ENCODE assay signal across 4 cellular contexts in genomic region chr9:11469745-11470144, GRCh38.
A peak's percentile ranks its signal among the peaks of the same experiment; 100 is the strongest.
TF ChIP-seq lines count a peak whose summit lies in the region.

No MANE protein-coding gene starts in this region.

TF ChIP-seq in HepG2, 621 proteins besides CTCF, POLR2A, EP300 and RAD21:
- peak; percentile 68; the same call in 1 of the 2 replicates for TF ChIP-seq MAFF (IDR thresholded peaks at IDR 0.05; ENCODE audit: low read depth, low read length)
- peak; percentile 72 to 75 for TF ChIP-seq MAFK (conservative IDR thresholded peaks at IDR 0.05 in 1 of 2, IDR thresholded peaks at IDR 0.05 in 1 of 2; ENCODE audit: low read length in 2 of 2)
- no peak for TF ChIP-seq LBX2 (CRISPR knock-in tag; IDR thresholded peaks at IDR 0.05; ENCODE audit: borderline replicate concordance)

TF ChIP-seq in A549, 52 proteins besides CTCF, POLR2A, EP300 and RAD21:
- TF ChIP-seq, protein P1, sequence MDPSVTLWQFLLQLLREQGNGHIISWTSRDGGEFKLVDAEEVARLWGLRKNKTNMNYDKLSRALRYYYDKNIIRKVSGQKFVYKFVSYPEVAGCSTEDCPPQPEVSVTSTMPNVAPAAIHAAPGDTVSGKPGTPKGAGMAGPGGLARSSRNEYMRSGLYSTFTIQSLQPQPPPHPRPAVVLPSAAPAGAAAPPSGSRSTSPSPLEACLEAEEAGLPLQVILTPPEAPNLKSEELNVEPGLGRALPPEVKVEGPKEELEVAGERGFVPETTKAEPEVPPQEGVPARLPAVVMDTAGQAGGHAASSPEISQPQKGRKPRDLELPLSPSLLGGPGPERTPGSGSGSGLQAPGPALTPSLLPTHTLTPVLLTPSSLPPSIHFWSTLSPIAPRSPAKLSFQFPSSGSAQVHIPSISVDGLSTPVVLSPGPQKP (IDR thresholded peaks at IDR 0.05; ENCODE audit: low read depth, low read length) = no peak
- TF ChIP-seq MAFK (IDR thresholded peaks at IDR 0.05; ENCODE audit: partially characterized antibody) (peak; percentile 52), RFX5 (IDR thresholded peaks at IDR 0.05) (no peak)
TF ChIP-seq in A549: peak in this region for 1.

TF ChIP-seq in IMR-90, 13 proteins besides CTCF, POLR2A, EP300 and RAD21:
- TF ChIP-seq MAFK (IDR thresholded peaks at IDR 0.05; ENCODE audit: low read depth, low read length) (peak; percentile 63), RCOR1 (IDR thresholded peaks at IDR 0.05; ENCODE audit: insufficient replicate concordance, low read length) (no peak)

TF ChIP-seq in K562, 482 proteins besides CTCF, POLR2A, EP300 and RAD21:
- TF ChIP-seq ZNF316 (IDR thresholded peaks at IDR 0.05) (peak; percentile 34; the same call in 1 of the 2 replicates), CREB3L1 (IDR thresholded peaks at IDR 0.05; ENCODE audit: borderline replicate concordance, low read depth) (no peak), MAFK (IDR thresholded peaks at IDR 0.05; ENCODE audit: low read length) (peak; percentile 7; the same call in 1 of the 2 replicates), JUNB (CRISPR knock-in tag; conservative IDR thresholded peaks at IDR 0.05) (no peak)
